ENCODE assay signal across 13 cellular contexts in genomic region chr12:93698307-93699092, GRCh38. TPM values are rescaled to one million over a fixed set of nuclear protein-coding genes. Genes with fewer than 3 reads are reported as not detected.
DNase-seq lines count a peak whose midpoint lies in the region; ATAC-seq and TF ChIP-seq lines count a peak whose summit lies in the region.
"Had no signal": no experiment of that assay in that cellular context is flagged by ENCODE, and none has a peak within 500 bp of the region (broad histone marks: within the 10 kb centered on the region; RNA-seq: fewer than 3 reads in every experiment).

No MANE protein-coding gene starts in this region.

- H4K8ac ChIP-seq in IMR-90 (ENCODE audit: low read depth in 2 of 2, low read length in 2 of 2) (peak overlapping the region in 1 of 2 experiments; percentile 49; a peak in 1 of 4 replicates), mesendoderm (ENCODE audit: low read depth, low read length) (no peak overlapping the region)

- H2AK9ac ChIP-seq in IMR-90 (replicated peaks; ENCODE audit: low read depth, low read length, poor library complexity): no peak overlapping the region

- no peaks in the 10 kb centered on the region for H3K27me3 ChIP-seq in IMR-90 (ENCODE audit: control insufficient read depth, insufficient read depth, low read length)
- no peaks in the 10 kb centered on the region for H3K27me3 ChIP-seq in mesendoderm (ENCODE audit: insufficient read depth, low read length, poor library complexity)
- no peaks in the 10 kb centered on the region for H3K27me3 ChIP-seq in MM.1S (replicated peaks; ENCODE audit: insufficient read depth, low read length)
- no peaks in the 10 kb centered on the region for H3K27me3 ChIP-seq in MG63
- H3K27me3 ChIP-seq: dorsolateral prefrontal cortex had no signal

- H3K9me2 ChIP-seq in MM.1S (replicated peaks; ENCODE audit: insufficient read depth, low read length): no peaks in the 10 kb centered on the region

- no peak for TF ChIP-seq RAD21 in IMR-90 (IDR thresholded peaks at IDR 0.05; ENCODE audit: low read length)

- H3K27ac ChIP-seq in IMR-90 (ENCODE audit: insufficient read depth, low read length): no peak overlapping the region
- no peak overlapping the region for H3K27ac ChIP-seq in mesendoderm (ENCODE audit: low read depth, low read length)
- no peak overlapping the region for H3K27ac ChIP-seq in MM.1S (ENCODE audit: low read length)
- H3K27ac ChIP-seq: dorsolateral prefrontal cortex had no signal

- peak; percentile 48 for ATAC-seq in IMR-90 (ENCODE audit: low read depth)
- ATAC-seq: T-cell had no signal

- no peaks in the 10 kb centered on the region for H3K79me2 ChIP-seq in mesendoderm (ENCODE audit: control insufficient read depth, insufficient read depth, low read length)
- no peaks in the 10 kb centered on the region for H3K79me2 ChIP-seq in MM.1S (ENCODE audit: low read length)

- H2BK15ac ChIP-seq in IMR-90 (ENCODE audit: low read depth, low read length) (no peak overlapping the region), mesendoderm (replicated peaks; ENCODE audit: low read depth) (no peak overlapping the region)

- peak overlapping the region; percentile 67 for H2BK5ac ChIP-seq in IMR-90 (ENCODE audit: low read depth, low read length, poor library complexity, severe bottlenecking)
- H2BK5ac ChIP-seq in mesendoderm (ENCODE audit: low read length): no peak overlapping the region

- H3K4ac ChIP-seq in IMR-90 (ENCODE audit: low read depth, low read length) (peak overlapping the region; percentile 66), mesendoderm (ENCODE audit: low read depth, low read length) (no peak overlapping the region)

- in situ Hi-C loops in IMR-90 (cut with MboI; ENCODE audit: low sequenced_read_pairs): no loop called here

- H4K5ac ChIP-seq in IMR-90 (ENCODE audit: low read depth, low read length): peak overlapping the region; percentile 35; the same call in 1 of the 2 replicates
- no peak overlapping the region for H4K5ac ChIP-seq in mesendoderm (ENCODE audit: low read length)

- H3K14ac ChIP-seq in IMR-90 (replicated peaks; ENCODE audit: low read depth, low read length): peak overlapping the region; percentile 69; the same call in 1 of the 2 replicates

- H3K18ac ChIP-seq in IMR-90 (ENCODE audit: low read depth, low read length) (peak overlapping the region; percentile 91; the same call in 1 of the 2 replicates), mesendoderm (ENCODE audit: low read length) (no peak overlapping the region)

- H3K79me1 ChIP-seq in IMR-90 (ENCODE audit: low read depth in 1 of 2, low read length in 2 of 2): peaks cover 16 to 40% of the 10 kb centered on the region in 2 experiments
- H3K79me1 ChIP-seq in mesendoderm (ENCODE audit: low read length): no peaks in the 10 kb centered on the region

- peak overlapping the region; percentile 80 for H2BK20ac ChIP-seq in IMR-90 (ENCODE audit: low read depth, low read length)

- H2BK120ac ChIP-seq in IMR-90 (ENCODE audit: low read depth, low read length): peak overlapping the region; percentile 76
- H2BK120ac ChIP-seq in mesendoderm (ENCODE audit: low read depth, low read length): peak overlapping the region; percentile 73

- H3K9me1 ChIP-seq in IMR-90 (ENCODE audit: insufficient read depth, low read length): peaks cover 15% of the 10 kb centered on the region

- no TSS peak for BruUV-seq in IMR-90 (replicated peaks; lab: Mats Ljungman, UMichigan)

- no peaks in the 10 kb centered on the region for H3F3A ChIP-seq in MM.1S (ENCODE audit: insufficient read depth, low read length)

- H4K20me1 ChIP-seq in IMR-90 (ENCODE audit: insufficient read depth, low read length) (no peaks in the 10 kb centered on the region), MM.1S (ENCODE audit: insufficient read depth, low read length) (no peaks in the 10 kb centered on the region)

- H3K23ac ChIP-seq in IMR-90 (ENCODE audit: low read depth, low read length) (no peak overlapping the region), mesendoderm (ENCODE audit: low read length) (no peak overlapping the region)

- H4K91ac ChIP-seq in IMR-90 (ENCODE audit: insufficient read depth, low read depth, low read length): peak overlapping the region; percentile 22; the same call in 1 of the 2 replicates

- POLR2A ChIA-PET in IMR-90 (lab: Charles Lee; ENCODE audit: unreplicated experiment): interaction anchor here (0.6 to 1.2 kb wide), 2 partner anchors 8 to 12 kb away, joined by 3 to 5 read pairs; no protein-coding TSS in a partner anchor

- H3K9ac ChIP-seq in IMR-90 (ENCODE audit: low read depth, low read length): no peak overlapping the region
- H3K9ac ChIP-seq in mesendoderm (ENCODE audit: low read length): no peak overlapping the region
- H3K9ac ChIP-seq in MM.1S (ENCODE audit: low read length): no peak overlapping the region

- TF ChIP-seq POLR2A in IMR-90 (IDR thresholded peaks at IDR 0.05; ENCODE audit: low read depth, low read length): no peak

- H3K4me3 ChIP-seq in IMR-90 (ENCODE audit: insufficient read depth, low read depth, low read length) (no peak overlapping the region), choroid plexus epithelial cell (ENCODE audit: low read depth, low read length) (no peak overlapping the region), mesendoderm (ENCODE audit: low read length) (no peak overlapping the region), MM.1S (ENCODE audit: low read length) (no peak overlapping the region), MG63 (no peak overlapping the region)
- H3K4me3 ChIP-seq: dorsolateral prefrontal cortex had no signal

- H3K9me3 ChIP-seq in IMR-90 (ENCODE audit: control insufficient read depth, insufficient read depth, low read length): no peaks in the 10 kb centered on the region
- H3K9me3 ChIP-seq in MM.1S (replicated peaks; ENCODE audit: insufficient read depth, low read length): no peaks in the 10 kb centered on the region
- H3K9me3 ChIP-seq in MG63: peaks cover 4% of the 10 kb centered on the region; the same call in 1 of the 2 replicates

- peak; percentile 42 for DNase-seq in DMS79 (lab: John Stamatoyannopoulos, UW)
- DNase-seq in IMR-90: peak; percentile 40
- DNase-seq in choroid plexus epithelial cell (ENCODE audit: low read depth): peak; percentile 37
- DNase-seq in mesendoderm: no peak
- DNase-seq in MM.1S: no peak
- DNase-seq in activated CD4-positive, alpha-beta T cell treated with anti-CD3 and anti-CD28 coated beads, Interleukin-2, amount 50 U/mL, for 4 hours: no peak
- no peak for DNase-seq in MG63
- DNase-seq in NCI-H748 treated with DMSO at 0.1 percent for 48 hours (lab: John Stamatoyannopoulos, UW): no peak
- DNase-seq: activated CD4-positive, alpha-beta T cell treated with anti-CD3 and anti-CD28 coated beads, Interleukin-2, amount 50 U/mL, for 1 hour; activated naive CD4-positive, alpha-beta T cell treated with anti-CD3 and anti-CD28 coated beads, Interleukin-2, amount 10 ng/mL, durations not matched to agents 7 days and 5 days; dorsolateral prefrontal cortex; hypothalamus; T-cell had no signal

- no peaks in the 10 kb centered on the region for H3K36me3 ChIP-seq in IMR-90 (ENCODE audit: control insufficient read depth, insufficient read depth, low read length)
- H3K36me3 ChIP-seq in mesendoderm (ENCODE audit: control insufficient read depth, insufficient read depth, low read length): no peaks in the 10 kb centered on the region
- no peaks in the 10 kb centered on the region for H3K36me3 ChIP-seq in MM.1S (replicated peaks; ENCODE audit: insufficient read depth, low read length)
- no peaks in the 10 kb centered on the region for H3K36me3 ChIP-seq in MG63

- H3K56ac ChIP-seq in IMR-90 (ENCODE audit: extremely low read depth, insufficient read depth, low read length) (no peak overlapping the region), mesendoderm (ENCODE audit: low read length) (no peak overlapping the region)

- intact Hi-C loops in IMR-90 (cut with micrococcal nuclease): loop anchor here (5.0 kb wide), 1 partner anchor 44 kb away; no protein-coding TSS in a partner anchor

- no CpG with 5 or more reads among the region's 3 CpGs for WGBS in IMR-90 (ENCODE audit: extremely low coverage in 2 of 2, insufficient read length in 1 of 2), 2 experiments
- no CpG with 5 or more reads among the region's 3 CpGs for WGBS in mesendoderm (ENCODE audit: extremely low coverage, insufficient coverage, low lambda C conversion rate)

- peak overlapping the region; percentile 61; the same call in 1 of the 2 replicates for H2AK5ac ChIP-seq in IMR-90 (ENCODE audit: low read depth, low read length)
- no peak overlapping the region for H2AK5ac ChIP-seq in mesendoderm (ENCODE audit: low read length)

- dilution Hi-C loops in IMR-90 (cut with HindIII; ENCODE audit: low sequenced_read_pairs, unreplicated experiment): no loop called here

- CTCF ChIA-PET in IMR-90 (lab: Yijun Ruan, JAX): interaction anchor here (0.8 kb wide), 1 partner anchor 15 kb away, joined by 3 read pairs; no protein-coding TSS in a partner anchor

- H3K4me2 ChIP-seq in IMR-90 (ENCODE audit: low read depth, low read length) (peak overlapping the region; percentile 70; the same call in 1 of the 2 replicates), mesendoderm (ENCODE audit: low read length) (no peak overlapping the region), MM.1S (ENCODE audit: low read depth, low read length) (no peak overlapping the region)

- no peak for TF ChIP-seq CTCF in IMR-90 (conservative IDR thresholded peaks at IDR 0.05; ENCODE audit: low read depth, low read length)
- peak; percentile 3 for TF ChIP-seq CTCF in choroid plexus epithelial cell (conservative IDR thresholded peaks at IDR 0.05; ENCODE audit: low read depth, low read length)
- TF ChIP-seq CTCF in MM.1S (IDR thresholded peaks at IDR 0.05; ENCODE audit: low read length): no peak

- H2AFZ ChIP-seq in IMR-90 (replicated peaks; ENCODE audit: low read length, poor library complexity): no peak overlapping the region
- no peak overlapping the region for H2AFZ ChIP-seq in MM.1S (ENCODE audit: low read length)

- H3K4me1 ChIP-seq in IMR-90 (ENCODE audit: control insufficient read depth, insufficient read depth, low read length) (peaks cover 16% of the 10 kb centered on the region), mesendoderm (ENCODE audit: control insufficient read depth, low read depth, low read length) (peaks cover 9% of the 10 kb centered on the region), MM.1S (ENCODE audit: low read length) (no peaks in the 10 kb centered on the region)

TF ChIP-seq in IMR-90, 13 proteins besides CTCF, POLR2A, EP300 and RAD21:
- TF ChIP-seq NFE2L2 (IDR thresholded peaks at IDR 0.05; ENCODE audit: low read depth, low read length) (no peak), RCOR1 (IDR thresholded peaks at IDR 0.05; ENCODE audit: insufficient replicate concordance, low read length) (no peak), CEBPB (IDR thresholded peaks at IDR 0.05; ENCODE audit: low read depth, low read length) (peak; percentile 13; the same call in 1 of the 2 replicates)

RNA-seq across cellular contexts. Expression of gene CRADD, which starts 21.3 kb away (rescaled TPM):
- 12.2 and 14.0 TPM in 2 replicates for total RNA-seq in IMR-90 (2012; rRNA removed)
- polyA plus RNA-seq in IMR-90 (2012; rRNA removed): 10.9 and 11.1 TPM in 2 replicates
- polyA plus RNA-seq in IMR-90 (2012; cell fraction: cytosol; rRNA removed): 9.5 and 10.5 TPM in 2 replicates
- 3.7 and 4.2 TPM in 2 replicates for polyA plus RNA-seq in IMR-90 (2012; cell fraction: nucleus; rRNA removed; ENCODE audit: low replicate concordance)
- 5.3 TPM for polyA plus RNA-seq in mesendoderm (2013, experiment 1 of 2)
- polyA plus RNA-seq in mesendoderm (2013, experiment 2 of 2): 6.1 TPM
- total RNA-seq in MG63 (2014; rRNA removed; shearing (Covaris generic); ENCODE audit: low replicate concordance): 27.9 and 51.9 TPM in 2 replicates

Comparison
In these comparisons a context has a peak if more than half of its experiments do, and no peak if none do; other contexts are left out.
1. DNase-seq: peak in DMS79 (single experiment), IMR-90 (single experiment) and choroid plexus epithelial cell (single experiment); none in mesendoderm (single experiment), MM.1S (single experiment), activated CD4-positive, alpha-beta T cell treated with anti-CD3 and anti-CD28 coated beads, Interleukin-2, amount 50 U/mL, for 4 hours (0 of 2), MG63 (single experiment) and NCI-H748 treated with DMSO at 0.1 percent for 48 hours (single experiment).